Comparison of ENCODE assay signal across 8 cellular contexts in genomic region chr13:50081899-50082425, GRCh38.
A peak's percentile ranks its signal among the peaks of the same experiment; 100 is the strongest.
DNase-seq lines count a peak whose midpoint lies in the region; ATAC-seq and TF ChIP-seq lines count a peak whose summit lies in the region.

No MANE protein-coding gene starts in this region.

- in situ Hi-C loops in SK-MEL-5 (cut with HindIII; ENCODE audit: low pct_unique_long_range_greater_than_20kb, low sequenced_read_pairs) = no loop called here

- no peaks in the 10 kb centered on the region for H3K27me3 ChIP-seq in gastroesophageal sphincter
- no peaks in the 10 kb centered on the region for H3K27me3 ChIP-seq in neuronal stem cell (ENCODE audit: control insufficient read depth in 3 of 3, insufficient read depth in 3 of 3, low read depth in 1 of 3, low read length in 3 of 3)
- H3K27me3 ChIP-seq in subcutaneous abdominal adipose tissue (ENCODE audit: control insufficient read depth in 5 of 5, insufficient read depth in 4 of 5, low read length in 5 of 5) = peaks cover 0 to 2% (median 0%) of the 10 kb centered on the region in 5 donors

- no peak overlapping the region for H3K23ac ChIP-seq in neuronal stem cell (ENCODE audit: low read depth, low read length, poor library complexity)

- H3K27me3 Mint-ChIP-seq in HFFc6 (ENCODE audit: insufficient read depth) = no peaks in the 10 kb centered on the region; the same call in 1 of the 2 replicates
- no peaks in the 10 kb centered on the region for H3K27me3 Mint-ChIP-seq in activated naive CD4-positive, alpha-beta T cell treated with anti-CD3 and anti-CD28 coated beads, Interleukin-2, amount 10 ng/mL, durations not matched to agents 7 days and 5 days

- H2BK15ac ChIP-seq in neuronal stem cell (ENCODE audit: low read length) = no peak overlapping the region

- peak; percentile 98 for DNase-seq in GM04504 (ENCODE audit: low read depth)
- DNase-seq in HFFc6 = peak; percentile 99
- peak; percentile 99 for DNase-seq in NAMALWA (ENCODE audit: low spot score)
- peak; percentile 99 for DNase-seq in SK-MEL-5 (ENCODE audit: low read depth, low spot score)
- peak; percentile 99 for DNase-seq in activated naive CD4-positive, alpha-beta T cell treated with anti-CD3 and anti-CD28 coated beads, Interleukin-2, amount 10 ng/mL, durations not matched to agents 7 days and 5 days
- peak; percentile 100 for DNase-seq in neuronal stem cell (ENCODE audit: low spot score)

- 0% methylated on average over 6 to 32 of the region's 35 CpGs for WGBS in gastroesophageal sphincter (ENCODE audit: low coverage in 1 of 2), 2 donors
- no CpG with 5 or more reads among the region's 35 CpGs for WGBS in neuronal stem cell (ENCODE audit: extremely low coverage in 2 of 2, insufficient read length in 2 of 2, insufficient replicate concordance in 1 of 2), 2 donors

- TF ChIP-seq EP300 in gastroesophageal sphincter (IDR thresholded peaks at IDR 0.05) = no peak

- H3K4me1 Mint-ChIP-seq in HFFc6 (ENCODE audit: low read depth) = peaks cover 44% of the 10 kb centered on the region
- H3K4me1 Mint-ChIP-seq in activated naive CD4-positive, alpha-beta T cell treated with anti-CD3 and anti-CD28 coated beads, Interleukin-2, amount 10 ng/mL, durations not matched to agents 7 days and 5 days = peaks cover 50% of the 10 kb centered on the region

- peaks cover 2% of the 10 kb centered on the region for H3K79me1 ChIP-seq in neuronal stem cell (ENCODE audit: low read depth, low read length)

- no peak for TF ChIP-seq POLR2A in gastroesophageal sphincter (IDR thresholded peaks at IDR 0.05)

- H3K27ac ChIP-seq in gastroesophageal sphincter = peak overlapping the region; percentile 73 to 96 (median 91)
- H3K27ac ChIP-seq in neuronal stem cell (replicated peaks; ENCODE audit: low read length) = peak overlapping the region; percentile 98
- peak overlapping the region; percentile 87 for H3K27ac ChIP-seq in subcutaneous abdominal adipose tissue (ENCODE audit: low read depth, low read length)

- H3K36me3 ChIP-seq in gastroesophageal sphincter (no peaks in the 10 kb centered on the region), neuronal stem cell (replicated peaks in 1 of 2; ENCODE audit: control insufficient read depth in 2 of 2, insufficient read depth in 2 of 2, low read length in 2 of 2) (peaks cover 0 to 6% of the 10 kb centered on the region in 2 donors), subcutaneous abdominal adipose tissue (ENCODE audit: control insufficient read depth in 5 of 5, insufficient read depth in 5 of 5, low read length in 5 of 5) (no peaks in the 10 kb centered on the region)

- H2BK5ac ChIP-seq in neuronal stem cell (ENCODE audit: low read length) = peak overlapping the region; percentile 82

- no peaks in the 10 kb centered on the region; the same call in 1 of the 2 replicates for H3K9me3 Mint-ChIP-seq in HFFc6
- H3K9me3 Mint-ChIP-seq in activated naive CD4-positive, alpha-beta T cell treated with anti-CD3 and anti-CD28 coated beads, Interleukin-2, amount 10 ng/mL, durations not matched to agents 7 days and 5 days = no peaks in the 10 kb centered on the region

- ATAC-seq in gastroesophageal sphincter = peak; percentile 95

- CTCF ChIA-PET in activated naive CD4-positive, alpha-beta T cell treated with anti-CD3 and anti-CD28 coated beads, Interleukin-2, amount 10 ng/mL, durations not matched to agents 7 days and 5 days (lab: Charles Lee) = interaction anchor here (1.0 to 5.3 kb wide), 4 partner anchors 41 to 830 kb away, joined by 3 to 33 read pairs (median 4); partner anchors contain the start of gene TRIM13

- peak overlapping the region; percentile 99 for H3K27ac Mint-ChIP-seq in HFFc6
- H3K27ac Mint-ChIP-seq in activated naive CD4-positive, alpha-beta T cell treated with anti-CD3 and anti-CD28 coated beads, Interleukin-2, amount 10 ng/mL, durations not matched to agents 7 days and 5 days = peak overlapping the region; percentile 100

- H2BK12ac ChIP-seq in neuronal stem cell (ENCODE audit: low read length) = no peak overlapping the region

- H3K9ac ChIP-seq in neuronal stem cell (ENCODE audit: low read depth, low read length, poor library complexity) (no peak overlapping the region), subcutaneous abdominal adipose tissue (ENCODE audit: low read length in 5 of 5) (peak overlapping the region; percentile 76 to 92 (median 84))

- peak overlapping the region; percentile 87 for H2BK120ac ChIP-seq in neuronal stem cell (ENCODE audit: low read depth, low read length)

- no peak overlapping the region for H3K14ac ChIP-seq in neuronal stem cell (ENCODE audit: low read length)

- H3K4me1 ChIP-seq in gastroesophageal sphincter (peaks cover 0 to 45% (median 3%) of the 10 kb centered on the region in 3 donors), neuronal stem cell (ENCODE audit: control insufficient read depth in 2 of 2, insufficient read depth in 1 of 2, low read depth in 1 of 2, low read length in 2 of 2) (peaks cover 1 to 4% of the 10 kb centered on the region in 2 donors), subcutaneous abdominal adipose tissue (ENCODE audit: control insufficient read depth in 5 of 5, insufficient read depth in 5 of 5, low read length in 5 of 5) (peaks cover 0 to 45% (median 34%) of the 10 kb centered on the region in 5 donors)

- peak overlapping the region; percentile 62 to 78 for H3K4me3 ChIP-seq in gastroesophageal sphincter
- H3K4me3 ChIP-seq in neuronal stem cell (ENCODE audit: low read length in 2 of 2) = peak overlapping the region; percentile 92 to 96
- peak overlapping the region; percentile 82 to 90 (median 85) for H3K4me3 ChIP-seq in subcutaneous abdominal adipose tissue (ENCODE audit: low read depth in 1 of 5, low read length in 5 of 5)

- no peak overlapping the region for H3K4ac ChIP-seq in neuronal stem cell (ENCODE audit: low read length)

- H2AFZ ChIP-seq in neuronal stem cell (ENCODE audit: low read length) = peak overlapping the region; percentile 85

- H3K4me3 Mint-ChIP-seq in HFFc6 = peak overlapping the region; percentile 100
- peak overlapping the region; percentile 92 for H3K4me3 Mint-ChIP-seq in activated naive CD4-positive, alpha-beta T cell treated with anti-CD3 and anti-CD28 coated beads, Interleukin-2, amount 10 ng/mL, durations not matched to agents 7 days and 5 days

- H2AK5ac ChIP-seq in neuronal stem cell (ENCODE audit: low read depth, low read length) = no peak overlapping the region

- H3K9me3 ChIP-seq in gastroesophageal sphincter (no peaks in the 10 kb centered on the region), neuronal stem cell (replicated peaks in 1 of 2; ENCODE audit: control insufficient read depth in 2 of 2, insufficient read depth in 1 of 2, low read depth in 1 of 2, low read length in 2 of 2) (no peaks in the 10 kb centered on the region), subcutaneous abdominal adipose tissue (ENCODE audit: control insufficient read depth in 5 of 5, low read length in 5 of 5) (no peaks in the 10 kb centered on the region)

- peaks cover 24% of the 10 kb centered on the region for H3K36me3 Mint-ChIP-seq in HFFc6 (ENCODE audit: low read depth)
- peaks cover 45% of the 10 kb centered on the region for H3K36me3 Mint-ChIP-seq in activated naive CD4-positive, alpha-beta T cell treated with anti-CD3 and anti-CD28 coated beads, Interleukin-2, amount 10 ng/mL, durations not matched to agents 7 days and 5 days

- no peak overlapping the region for H4K8ac ChIP-seq in neuronal stem cell (ENCODE audit: low read depth, low read length)

- H3K18ac ChIP-seq in neuronal stem cell (ENCODE audit: low read length) = peak overlapping the region; percentile 96

- TF ChIP-seq CTCF in HFFc6 (IDR thresholded peaks at IDR 0.05) (peak; percentile 6; the same call in 1 of the 2 replicates), gastroesophageal sphincter (IDR thresholded peaks at IDR 0.05) (peak in 1 of 4 experiments; percentile 9)

- no peak overlapping the region for H4K91ac ChIP-seq in neuronal stem cell (ENCODE audit: low read depth, low read length, poor library complexity)

- peak overlapping the region; percentile 79 for H3K4me2 ChIP-seq in neuronal stem cell (ENCODE audit: insufficient read depth, low read length, poor library complexity, severe bottlenecking)

Comparison
In these comparisons a context has a peak if more than half of its experiments do, and no peak if none do; other contexts are left out.
1. Peak in every context shown above with its lines: DNase-seq, ATAC-seq, H3K4me3 ChIP-seq and H3K27ac ChIP-seq.